In genomic region chr15:67777071-67777470, GRCh38 we compare ENCODE assay signal across 29 cellular contexts. TPM values are rescaled to one million over a fixed set of nuclear protein-coding genes. Genes with fewer than 3 reads are reported as not detected.
"Had no signal": no experiment of that assay in that cellular context is flagged by ENCODE, and none has a peak within 500 bp of the region (broad histone marks: within the 10 kb centered on the region; RNA-seq: fewer than 3 reads in every experiment).

No MANE protein-coding gene starts in this region.

- H3K27me3 ChIP-seq: colonic mucosa, esophagus muscularis mucosa, foreskin keratinocyte, gastroesophageal sphincter, heart right ventricle, sigmoid colon, suprapubic skin, transverse colon, upper lobe of right lung, uterus had no signal

- H3K4me1 ChIP-seq: colonic mucosa, esophagus muscularis mucosa, foreskin keratinocyte, gastroesophageal sphincter, left ventricle myocardium inferior, lower lobe of right lung, prostate gland, sigmoid colon, suprapubic skin, transverse colon, upper lobe of right lung, uterus had no signal

- H3K36me3 ChIP-seq: colonic mucosa, lower lobe of right lung, prostate gland, suprapubic skin, transverse colon, upper lobe of right lung, uterus had no signal

- H3K4me3 ChIP-seq: colonic mucosa, esophagus muscularis mucosa, gastroesophageal sphincter, heart right ventricle, left ventricle myocardium inferior, lower lobe of right lung, prostate gland, sigmoid colon, skin epidermis, suprapubic skin, transverse colon, upper lobe of right lung, uterus had no signal

- H3K27me3 Mint-ChIP-seq: dendritic cell treated with granulocyte-macrophage colony-stimulating factor and Interleukin-4, amounts not matched to agents 40 ng/mL and 50 ng/mL, for 4 days; naive B cell; natural killer cell treated with Interleukin-12 subunit alpha and Interleukin-12 subunit beta and Interleukin-15 and Interleukin-18, amount 100 ng/mL, for 72 hours; stimulated activated naive B cell treated with anti-CD40 and anti-IgM and Interleukin-4, amounts not matched to agents 10 μg/mL and 1 μg/mL and 100 μg/mL, for 72 hours; stimulated activated naive CD8-positive, alpha-beta T cell treated with anti-CD3 and anti-CD28 coated beads, Interleukin-15, Interleukin-2, amounts not matched to agents 100 ng/mL and 50 ng/mL, for 24 hours had no signal

- H3K27ac Mint-ChIP-seq: dendritic cell treated with granulocyte-macrophage colony-stimulating factor and Interleukin-4, amounts not matched to agents 40 ng/mL and 50 ng/mL, for 4 days; endodermal cell; immature natural killer cell; natural killer cell treated with Interleukin-12 subunit alpha and Interleukin-12 subunit beta and Interleukin-15 and Interleukin-18, amount 100 ng/mL, for 72 hours; stimulated activated naive B cell treated with anti-CD40 and anti-IgM and Interleukin-4, amounts not matched to agents 10 μg/mL and 1 μg/mL and 100 μg/mL, for 72 hours; stimulated activated naive CD8-positive, alpha-beta T cell treated with anti-CD3 and anti-CD28 coated beads, Interleukin-15, Interleukin-2, amounts not matched to agents 100 ng/mL and 50 ng/mL, for 24 hours had no signal

- H3K4me3 Mint-ChIP-seq: dendritic cell treated with granulocyte-macrophage colony-stimulating factor and Interleukin-4, amounts not matched to agents 40 ng/mL and 50 ng/mL, for 4 days; endodermal cell; immature natural killer cell; naive B cell; natural killer cell treated with Interleukin-12 subunit alpha and Interleukin-12 subunit beta and Interleukin-15 and Interleukin-18, amount 100 ng/mL, for 72 hours; stimulated activated naive B cell treated with anti-CD40 and anti-IgM and Interleukin-4, amounts not matched to agents 10 μg/mL and 1 μg/mL and 100 μg/mL, for 72 hours; stimulated activated naive CD8-positive, alpha-beta T cell treated with anti-CD3 and anti-CD28 coated beads, Interleukin-15, Interleukin-2, amounts not matched to agents 100 ng/mL and 50 ng/mL, for 24 hours had no signal

- DNase-seq: colonic mucosa; effector CD8-positive, alpha-beta T cell; endodermal cell; foreskin keratinocyte; heart right ventricle; hippocampal formation; immature natural killer cell; islet precursor cell; kidney glomerular epithelial cell; left colon; left ventricle myocardium inferior; lower lobe of right lung; naive B cell; sigmoid colon; stimulated activated CD4-positive, alpha-beta T cell treated with anti-CD3 and anti-CD28 coated beads, Interleukin-15, amount 100 ng/mL, for 24 hours; stimulated activated CD4-positive, alpha-beta T cell treated with anti-CD3 and anti-CD28 coated beads, Interleukin-2, amount 100 ng/mL, for 48 hours; stimulated activated naive B cell treated with anti-CD40 and anti-IgM and Interleukin-4, amounts not matched to agents 10 μg/mL and 1 μg/mL and 100 μg/mL, for 72 hours; transverse colon; upper lobe of right lung; uterus had no signal

- H3K9me3 Mint-ChIP-seq: dendritic cell treated with granulocyte-macrophage colony-stimulating factor and Interleukin-4, amounts not matched to agents 40 ng/mL and 50 ng/mL, for 4 days; endodermal cell; immature natural killer cell; naive B cell; natural killer cell treated with Interleukin-12 subunit alpha and Interleukin-12 subunit beta and Interleukin-15 and Interleukin-18, amount 100 ng/mL, for 72 hours; stimulated activated naive B cell treated with anti-CD40 and anti-IgM and Interleukin-4, amounts not matched to agents 10 μg/mL and 1 μg/mL and 100 μg/mL, for 72 hours; stimulated activated naive CD8-positive, alpha-beta T cell treated with anti-CD3 and anti-CD28 coated beads, Interleukin-15, Interleukin-2, amounts not matched to agents 100 ng/mL and 50 ng/mL, for 24 hours had no signal

- H3K27ac ChIP-seq: colonic mucosa, epithelial cell of prostate, esophagus muscularis mucosa, foreskin keratinocyte, gastroesophageal sphincter, heart right ventricle, left ventricle myocardium inferior, lower lobe of right lung, prostate gland, sigmoid colon, skin epidermis, suprapubic skin, transverse colon, upper lobe of right lung, uterus had no signal

- H3K36me3 Mint-ChIP-seq: naive B cell; natural killer cell treated with Interleukin-12 subunit alpha and Interleukin-12 subunit beta and Interleukin-15 and Interleukin-18, amount 100 ng/mL, for 72 hours had no signal

- H3K9me3 ChIP-seq: colonic mucosa, esophagus muscularis mucosa, gastroesophageal sphincter, heart right ventricle, left ventricle myocardium inferior, lower lobe of right lung, prostate gland, sigmoid colon, suprapubic skin, transverse colon, upper lobe of right lung, uterus had no signal

RNA-seq across cellular contexts. Expression of gene SKOR1, which starts 48.2 kb away (rescaled TPM):
- total RNA-seq: foreskin keratinocyte had no signal
